Comparison of ENCODE assay signal across 12 cellular contexts in the genomic region with DNA sequence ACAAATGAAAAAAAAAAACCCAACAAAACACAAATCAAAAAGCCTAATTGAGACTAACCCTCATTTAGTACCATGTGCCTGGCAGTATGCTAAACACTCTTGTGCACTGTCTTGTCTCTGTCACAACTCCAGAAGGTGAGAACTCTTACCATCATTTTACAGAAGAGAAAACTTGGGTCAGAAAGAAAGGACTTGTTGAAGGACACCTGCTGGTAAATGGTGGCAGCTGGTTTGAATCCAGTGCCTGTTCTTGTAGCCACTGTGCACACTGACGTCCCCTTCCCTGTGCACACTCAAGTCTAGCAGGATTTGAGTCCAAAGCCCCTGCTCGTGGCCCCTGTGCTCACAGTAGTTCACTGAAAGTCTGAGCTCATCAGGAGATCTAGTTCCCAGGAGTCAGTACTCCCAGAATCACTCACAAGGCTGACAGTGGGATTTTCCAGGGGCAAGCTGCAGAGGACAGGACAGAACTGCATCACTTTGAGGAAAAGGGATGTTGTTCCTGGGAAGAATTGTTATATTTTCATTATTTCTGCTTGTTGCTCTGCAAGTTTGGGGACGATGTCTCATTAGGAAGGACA. TPM values are rescaled to one million over a fixed set of nuclear protein-coding genes. Genes with fewer than 3 reads are reported as not detected.
DNase-seq lines count a peak whose midpoint lies in the region; ATAC-seq and TF ChIP-seq lines count a peak whose summit lies in the region.
"Had no signal": no experiment of that assay in that cellular context is flagged by ENCODE, and none has a peak within 500 bp of the region (broad histone marks: within the 10 kb centered on the region; RNA-seq: fewer than 3 reads in every experiment).

No MANE protein-coding gene starts in this region.

- TF ChIP-seq CTCF in GM06990 (IDR thresholded peaks at IDR 0.05; ENCODE audit: insufficient read depth, low read length, poor library complexity, severe bottlenecking) (peak; percentile 43), CD14-positive monocyte (IDR thresholded peaks at IDR 0.05) (no peak), thyroid gland (IDR thresholded peaks at IDR 0.05) (no peak)

- H3K4me3 Mint-ChIP-seq in activated CD4-positive, alpha-beta memory T cell treated with anti-CD3 and anti-CD28 coated beads for 36 hours, result no peak overlapping the region
- H3K4me3 Mint-ChIP-seq in CD14-positive monocyte, result no peak overlapping the region
- H3K4me3 Mint-ChIP-seq: T-helper 2 cell treated with Interferon-gamma antibody and Interleukin-4, amounts not matched to agents 5 μg/mL and 100 μg/mL, for 36 hours had no signal

- H3K27me3 ChIP-seq in GM06990 (replicated peaks; ENCODE audit: control insufficient read depth, insufficient read depth, low read length) (no peaks in the 10 kb centered on the region), thyroid gland (no peaks in the 10 kb centered on the region)
- H3K27me3 ChIP-seq: cardiac muscle cell had no signal

- intact Hi-C loops in activated CD4-positive, alpha-beta memory T cell treated with anti-CD3 and anti-CD28 coated beads for 36 hours (cut with micrococcal nuclease), result loop anchor here (1.0 kb wide), 1 partner anchor 94 kb away; no protein-coding TSS in a partner anchor
- intact Hi-C loops in CD14-positive monocyte (cut with micrococcal nuclease), result loop anchor here in 1 of 2 donors (10.0 kb wide), 1 partner anchor 145 kb away; no protein-coding TSS in a partner anchor
- intact Hi-C loops in thyroid gland (cut with DNase I), result loop anchor here (10.0 kb wide), 1 partner anchor 85 kb away; no protein-coding TSS in a partner anchor

- H3K27ac Mint-ChIP-seq in activated CD4-positive, alpha-beta memory T cell treated with anti-CD3 and anti-CD28 coated beads for 36 hours, result no peak overlapping the region
- H3K27ac Mint-ChIP-seq in CD14-positive monocyte, result no peak overlapping the region
- H3K27ac Mint-ChIP-seq: T-helper 2 cell treated with Interferon-gamma antibody and Interleukin-4, amounts not matched to agents 5 μg/mL and 100 μg/mL, for 36 hours had no signal

- DNase-seq in GM06990 (ENCODE audit: extremely low read depth, insufficient read length), result no peak
- peak; percentile 39 for DNase-seq in activated CD4-positive, alpha-beta memory T cell treated with anti-CD3 and anti-CD28 coated beads for 36 hours
- DNase-seq in CD14-positive monocyte (ENCODE audit: low spot score), result no peak
- no peak for DNase-seq in activated gamma-delta T cell treated with Interleukin-2 at 50 U/mL for 16 hours
- no peak for DNase-seq in thyroid gland
- DNase-seq in kidney glomerular epithelial cell (lab: John Stamatoyannopoulos, UW), result no peak
- DNase-seq: NCI-H82, nucleus accumbens had no signal

- H3K36me3 ChIP-seq in GM06990 (ENCODE audit: control insufficient read depth, insufficient read depth, low read length), result no peaks in the 10 kb centered on the region
- no peaks in the 10 kb centered on the region for H3K36me3 ChIP-seq in thyroid gland
- H3K36me3 ChIP-seq: cardiac muscle cell had no signal

- ATAC-seq in GM18519 (IDR thresholded peaks at IDR 0.05; ENCODE audit: low FRiP score, unreplicated experiment) (peak; percentile 30), HG02852 (IDR thresholded peaks at IDR 0.05; ENCODE audit: unreplicated experiment) (peak; percentile 32)

- H3K4me3 ChIP-seq in GM06990 (replicated peaks; ENCODE audit: low read depth, low read length) (no peak overlapping the region), thyroid gland (replicated peaks in 1 of 3) (no peak overlapping the region)
- H3K4me3 ChIP-seq: cardiac muscle cell had no signal

- TF ChIP-seq POLR2A in thyroid gland (IDR thresholded peaks at IDR 0.05), result no peak

- 85 to 87% methylated on average over 3 of the region's 3 CpGs for WGBS in thyroid gland, 2 donors

- H3K9me3 Mint-ChIP-seq in activated CD4-positive, alpha-beta memory T cell treated with anti-CD3 and anti-CD28 coated beads for 36 hours, result no peaks in the 10 kb centered on the region
- H3K9me3 Mint-ChIP-seq in CD14-positive monocyte, result peaks cover 0 to 4% (median 0%) of the 10 kb centered on the region in 7 donors
- H3K9me3 Mint-ChIP-seq: T-helper 2 cell treated with Interferon-gamma antibody and Interleukin-4, amounts not matched to agents 5 μg/mL and 100 μg/mL, for 36 hours had no signal

- no peaks in the 10 kb centered on the region for H3K36me3 Mint-ChIP-seq in activated CD4-positive, alpha-beta memory T cell treated with anti-CD3 and anti-CD28 coated beads for 36 hours
- no peaks in the 10 kb centered on the region for H3K36me3 Mint-ChIP-seq in CD14-positive monocyte

- CTCF ChIA-PET in activated CD4-positive, alpha-beta memory T cell treated with anti-CD3 and anti-CD28 coated beads for 36 hours (lab: Charles Lee), result interaction anchor here (0.7 to 6.2 kb wide), 11 partner anchors 19 to 421 kb away, joined by 3 to 143 read pairs (median 16); partner anchors contain the start of genes DTWD2 and TNFAIP8

- H3K4me1 Mint-ChIP-seq in activated CD4-positive, alpha-beta memory T cell treated with anti-CD3 and anti-CD28 coated beads for 36 hours (ENCODE audit: low read depth), result peaks cover 37% of the 10 kb centered on the region
- peaks cover 33% of the 10 kb centered on the region for H3K4me1 Mint-ChIP-seq in CD14-positive monocyte

- H3K27ac ChIP-seq in thyroid gland, result no peak overlapping the region
- H3K27ac ChIP-seq: cardiac muscle cell had no signal

- no peaks in the 10 kb centered on the region for H3K9me3 ChIP-seq in thyroid gland

- H3K27me3 Mint-ChIP-seq in activated CD4-positive, alpha-beta memory T cell treated with anti-CD3 and anti-CD28 coated beads for 36 hours, result no peaks in the 10 kb centered on the region
- peaks cover 0 to 2% (median 1%) of the 10 kb centered on the region in 3 donors for H3K27me3 Mint-ChIP-seq in CD14-positive monocyte (ENCODE audit: low read depth in 3 of 3)

- peaks cover 0 to 6% of the 10 kb centered on the region in 2 donors for H3K4me1 ChIP-seq in thyroid gland

- POLR2A ChIA-PET in activated CD4-positive, alpha-beta memory T cell treated with anti-CD3 and anti-CD28 coated beads for 36 hours (lab: Charles Lee), result interaction anchor here (0.8 kb wide), 2 partner anchors 14 to 53 kb away, joined by 3 read pairs; partner anchors contain the start of gene TNFAIP8

RNA-seq across cellular contexts. Expression of gene HSD17B4, which starts 43.0 kb away (rescaled TPM):
- 100 to 1,000 TPM in 1 of 2 experiments, 10 to 100 TPM in 1; 83.2 to 117 TPM for total RNA-seq in activated CD4-positive, alpha-beta memory T cell treated with anti-CD3 and anti-CD28 coated beads for 36 hours
- polyA plus RNA-seq in CD14-positive monocyte, result 100 to 1,000 TPM; 158 to 167 TPM
- total RNA-seq in thyroid gland, result 100 to 1,000 TPM; 334 to 615 (median 467) TPM

RNA-seq across cellular contexts. Expression of gene TNFAIP8, which starts 53.5 kb away (rescaled TPM):
- total RNA-seq in activated CD4-positive, alpha-beta memory T cell treated with anti-CD3 and anti-CD28 coated beads for 36 hours, result 100 to 1,000 TPM; 153 to 159 TPM
- polyA plus RNA-seq in CD14-positive monocyte, result 10 to 100 TPM; 47.0 to 55.5 TPM
- 10 to 100 TPM; 15.7 to 36.8 (median 33.6) TPM for total RNA-seq in thyroid gland

Comparison
In these comparisons a context has a peak if more than half of its experiments do, and no peak if none do; other contexts are left out.
1. RNA of gene TNFAIP8, which starts 53.5 kb away (total RNA-seq): 153 to 159 TPM in activated CD4-positive, alpha-beta memory T cell treated with anti-CD3 and anti-CD28 coated beads for 36 hours; 15.7 to 36.8 TPM in thyroid gland; every median in the first group is over 4 times any median in the second.